In the genomic region with DNA sequence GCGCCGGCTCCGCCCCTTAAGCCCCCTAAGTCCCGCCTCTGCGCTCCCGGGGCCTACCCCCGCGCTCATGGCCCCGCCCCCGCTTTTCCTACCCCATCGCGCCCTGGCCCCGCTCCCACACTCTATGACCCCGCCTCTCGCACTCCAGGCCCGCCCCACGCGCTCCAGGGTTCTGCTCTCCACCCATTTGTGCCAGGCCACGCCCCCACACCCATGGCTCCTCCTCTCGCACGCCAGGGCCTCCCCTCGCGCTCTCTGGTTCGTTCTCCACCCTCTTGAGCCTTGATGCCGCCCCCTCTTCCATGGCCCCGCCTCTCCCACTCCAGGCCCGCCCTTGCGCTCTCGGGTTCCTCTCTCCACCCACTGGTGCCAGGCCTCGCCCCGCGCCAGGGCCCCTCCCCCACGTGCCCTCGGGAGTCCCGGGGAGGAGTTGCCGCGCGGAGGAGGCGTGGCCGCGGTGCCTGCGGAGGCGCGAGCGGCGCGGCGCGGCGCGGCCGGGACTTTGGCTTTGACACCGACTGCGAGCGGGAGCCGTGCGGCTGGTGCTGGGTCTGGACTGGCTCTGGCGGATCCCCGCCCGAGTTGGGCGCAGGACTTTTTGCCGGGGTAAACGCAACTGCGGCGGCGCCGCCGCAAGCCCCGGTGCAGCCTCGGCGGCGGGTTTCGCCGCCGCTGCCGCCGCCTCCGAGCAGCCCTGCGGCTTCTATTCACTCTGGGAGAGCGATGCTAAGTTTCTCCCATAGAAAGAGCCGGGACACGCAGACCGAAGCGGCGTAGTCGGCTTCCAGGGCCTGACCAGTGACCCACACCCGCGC, we compare ENCODE assay signal across 1 cellular context.
TF ChIP-seq lines count a peak whose summit lies in the region.

TSS of gene EEPD1 (plus strand) at position 499 of the 815 bp plus-strand sequence. CDS start 1,071 bp downstream, outside the sequence.

TF ChIP-seq in HepG2, 621 proteins besides CTCF, POLR2A, EP300 and RAD21 (continued from another document and continues in another):
- TF ChIP-seq, protein P1, sequence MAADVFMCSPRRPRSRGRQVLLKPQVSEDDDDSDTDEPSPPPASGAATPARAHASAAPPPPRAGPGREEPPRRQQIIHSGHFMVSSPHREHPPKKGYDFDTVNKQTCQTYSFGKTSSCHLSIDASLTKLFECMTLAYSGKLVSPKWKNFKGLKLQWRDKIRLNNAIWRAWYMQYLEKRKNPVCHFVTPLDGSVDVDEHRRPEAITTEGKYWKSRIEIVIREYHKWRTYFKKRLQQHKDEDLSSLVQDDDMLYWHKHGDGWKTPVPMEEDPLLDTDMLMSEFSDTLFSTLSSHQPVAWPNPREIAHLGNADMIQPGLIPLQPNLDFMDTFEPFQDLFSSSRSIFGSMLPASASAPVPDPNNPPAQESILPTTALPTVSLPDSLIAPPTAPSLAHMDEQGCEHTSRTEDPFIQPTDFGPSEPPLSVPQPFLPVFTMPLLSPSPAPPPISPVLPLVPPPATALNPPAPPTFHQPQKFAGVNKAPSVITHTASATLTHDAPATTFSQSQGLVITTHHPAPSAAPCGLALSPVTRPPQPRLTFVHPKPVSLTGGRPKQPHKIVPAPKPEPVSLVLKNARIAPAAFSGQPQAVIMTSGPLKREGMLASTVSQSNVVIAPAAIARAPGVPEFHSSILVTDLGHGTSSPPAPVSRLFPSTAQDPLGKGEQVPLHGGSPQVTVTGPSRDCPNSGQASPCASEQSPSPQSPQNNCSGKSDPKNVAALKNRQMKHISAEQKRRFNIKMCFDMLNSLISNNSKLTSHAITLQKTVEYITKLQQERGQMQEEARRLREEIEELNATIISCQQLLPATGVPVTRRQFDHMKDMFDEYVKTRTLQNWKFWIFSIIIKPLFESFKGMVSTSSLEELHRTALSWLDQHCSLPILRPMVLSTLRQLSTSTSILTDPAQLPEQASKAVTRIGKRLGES (CRISPR knock-in tag; IDR thresholded peaks at IDR 0.05; ENCODE audit: borderline replicate concordance), result no peak
- TF ChIP-seq ZNF766 (CRISPR knock-in tag; IDR thresholded peaks at IDR 0.05; ENCODE audit: borderline replicate concordance) (no peak), HDAC2 (CRISPR knock-in tag; IDR thresholded peaks at IDR 0.05) (no peak), MTA3 (CRISPR knock-in tag; IDR thresholded peaks at IDR 0.05) (no peak), ZSCAN22 (CRISPR knock-in tag; IDR thresholded peaks at IDR 0.05) (no peak), ELF3 (CRISPR knock-in tag; IDR thresholded peaks at IDR 0.05) (0 out of 2 replicates have a peak, but pooled peaks have one; percentile 38), PAWR (CRISPR knock-in tag; IDR thresholded peaks at IDR 0.05; ENCODE audit: borderline replicate concordance) (no peak), CHD2 (IDR thresholded peaks at IDR 0.05; ENCODE audit: low read depth, low read length) (0 out of 2 replicates have a peak, but pooled peaks have one; percentile 47), ZMYM4 (CRISPR knock-in tag; IDR thresholded peaks at IDR 0.05) (peak; percentile 71; the same call in 1 of the 2 replicates), U2AF1 (optimal IDR thresholded peaks at IDR 0.05; ENCODE audit: low read depth, low read length) (no peak), MBNL3 (CRISPR knock-in tag; conservative IDR thresholded peaks at IDR 0.05) (no peak), ZNF335 (CRISPR knock-in tag; IDR thresholded peaks at IDR 0.05) (no peak), ZNF619 (CRISPR knock-in tag; IDR thresholded peaks at IDR 0.05) (no peak), ARHGAP35 (CRISPR knock-in tag; IDR thresholded peaks at IDR 0.05; ENCODE audit: borderline replicate concordance) (no peak), MAF1 (CRISPR knock-in tag; IDR thresholded peaks at IDR 0.05; ENCODE audit: borderline replicate concordance) (no peak), ARNT (IDR thresholded peaks at IDR 0.05) (no peak), NCOA1 (CRISPR knock-in tag; IDR thresholded peaks at IDR 0.05) (no peak), PITX1 (CRISPR knock-in tag; IDR thresholded peaks at IDR 0.05) (peak; percentile 36), POLR2G (IDR thresholded peaks at IDR 0.05; ENCODE audit: low read depth, low read length) (peak; percentile 76), HNF1A (IDR thresholded peaks at IDR 0.05; ENCODE audit: low read depth) (no peak), HNF1A (CRISPR knock-in tag; IDR thresholded peaks at IDR 0.05; ENCODE audit: borderline replicate concordance) (peak; percentile 61; the same call in 1 of the 2 replicates), ATF7 (IDR thresholded peaks at IDR 0.05) (no peak), ATF7 (CRISPR knock-in tag; IDR thresholded peaks at IDR 0.05) (no peak), MTA1 (CRISPR knock-in tag; IDR thresholded peaks at IDR 0.05; ENCODE audit: borderline replicate concordance) (no peak; the same call in 1 of the 2 replicates), ZNF234 (CRISPR knock-in tag; conservative IDR thresholded peaks at IDR 0.05) (no peak), NR2F2 (IDR thresholded peaks at IDR 0.05; ENCODE audit: borderline replicate concordance, low read depth) (no peak), ZNF367 (CRISPR knock-in tag; IDR thresholded peaks at IDR 0.05; ENCODE audit: borderline replicate concordance) (no peak), USF2 (IDR thresholded peaks at IDR 0.05; ENCODE audit: low read depth, low read length) (peak; percentile 49; the same call in 1 of the 2 replicates), USF2 (CRISPR knock-in tag; IDR thresholded peaks at IDR 0.05; ENCODE audit: borderline replicate concordance) (peak; percentile 56; the same call in 1 of the 2 replicates), REL (CRISPR knock-in tag; conservative IDR thresholded peaks at IDR 0.05) (peak; percentile 85; the same call in 1 of the 2 replicates), ZSCAN29 (CRISPR knock-in tag; conservative IDR thresholded peaks at IDR 0.05) (no peak), KDM5A (IDR thresholded peaks at IDR 0.05; ENCODE audit: borderline replicate concordance, low read length) (no peak; the same call in 1 of the 2 replicates), ZNF207 (IDR thresholded peaks at IDR 0.05; ENCODE audit: borderline replicate concordance) (no peak), NCOA5 (CRISPR knock-in tag; IDR thresholded peaks at IDR 0.05) (no peak), GATAD1 (CRISPR knock-in tag; IDR thresholded peaks at IDR 0.05) (0 out of 2 replicates have a peak, but pooled peaks have one; percentile 20), ZFP62 (CRISPR knock-in tag; IDR thresholded peaks at IDR 0.05) (no peak), XRCC5 (optimal IDR thresholded peaks at IDR 0.05; ENCODE audit: low read length) (peak; percentile 83), ZNF768 (CRISPR knock-in tag; IDR thresholded peaks at IDR 0.05) (no peak), PATZ1 (CRISPR knock-in tag; IDR thresholded peaks at IDR 0.05) (peak; percentile 66), ZNF567 (CRISPR knock-in tag; IDR thresholded peaks at IDR 0.05; ENCODE audit: borderline replicate concordance) (no peak), STAG1 (CRISPR knock-in tag; IDR thresholded peaks at IDR 0.05) (no peak), SIX1 (CRISPR knock-in tag; IDR thresholded peaks at IDR 0.05; ENCODE audit: borderline replicate concordance) (no peak), SALL1 (CRISPR knock-in tag; IDR thresholded peaks at IDR 0.05) (peak; percentile 82), HCFC1 (IDR thresholded peaks at IDR 0.05; ENCODE audit: low read depth, low read length) (no peak)
- TF ChIP-seq, protein P2, sequence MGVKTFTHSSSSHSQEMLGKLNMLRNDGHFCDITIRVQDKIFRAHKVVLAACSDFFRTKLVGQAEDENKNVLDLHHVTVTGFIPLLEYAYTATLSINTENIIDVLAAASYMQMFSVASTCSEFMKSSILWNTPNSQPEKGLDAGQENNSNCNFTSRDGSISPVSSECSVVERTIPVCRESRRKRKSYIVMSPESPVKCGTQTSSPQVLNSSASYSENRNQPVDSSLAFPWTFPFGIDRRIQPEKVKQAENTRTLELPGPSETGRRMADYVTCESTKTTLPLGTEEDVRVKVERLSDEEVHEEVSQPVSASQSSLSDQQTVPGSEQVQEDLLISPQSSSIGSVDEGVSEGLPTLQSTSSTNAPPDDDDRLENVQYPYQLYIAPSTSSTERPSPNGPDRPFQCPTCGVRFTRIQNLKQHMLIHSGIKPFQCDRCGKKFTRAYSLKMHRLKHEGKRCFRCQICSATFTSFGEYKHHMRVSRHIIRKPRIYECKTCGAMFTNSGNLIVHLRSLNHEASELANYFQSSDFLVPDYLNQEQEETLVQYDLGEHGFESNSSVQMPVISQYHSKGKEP (CRISPR knock-in tag; IDR thresholded peaks at IDR 0.05), result no peak
- TF ChIP-seq, protein P3, sequence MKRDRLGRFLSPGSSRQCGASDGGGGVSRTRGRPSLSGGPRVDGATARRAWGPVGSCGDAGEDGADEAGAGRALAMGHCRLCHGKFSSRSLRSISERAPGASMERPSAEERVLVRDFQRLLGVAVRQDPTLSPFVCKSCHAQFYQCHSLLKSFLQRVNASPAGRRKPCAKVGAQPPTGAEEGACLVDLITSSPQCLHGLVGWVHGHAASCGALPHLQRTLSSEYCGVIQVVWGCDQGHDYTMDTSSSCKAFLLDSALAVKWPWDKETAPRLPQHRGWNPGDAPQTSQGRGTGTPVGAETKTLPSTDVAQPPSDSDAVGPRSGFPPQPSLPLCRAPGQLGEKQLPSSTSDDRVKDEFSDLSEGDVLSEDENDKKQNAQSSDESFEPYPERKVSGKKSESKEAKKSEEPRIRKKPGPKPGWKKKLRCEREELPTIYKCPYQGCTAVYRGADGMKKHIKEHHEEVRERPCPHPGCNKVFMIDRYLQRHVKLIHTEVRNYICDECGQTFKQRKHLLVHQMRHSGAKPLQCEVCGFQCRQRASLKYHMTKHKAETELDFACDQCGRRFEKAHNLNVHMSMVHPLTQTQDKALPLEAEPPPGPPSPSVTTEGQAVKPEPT (CRISPR knock-in tag; IDR thresholded peaks at IDR 0.05; ENCODE audit: low read depth), result no peak
- TF ChIP-seq, protein P4, sequence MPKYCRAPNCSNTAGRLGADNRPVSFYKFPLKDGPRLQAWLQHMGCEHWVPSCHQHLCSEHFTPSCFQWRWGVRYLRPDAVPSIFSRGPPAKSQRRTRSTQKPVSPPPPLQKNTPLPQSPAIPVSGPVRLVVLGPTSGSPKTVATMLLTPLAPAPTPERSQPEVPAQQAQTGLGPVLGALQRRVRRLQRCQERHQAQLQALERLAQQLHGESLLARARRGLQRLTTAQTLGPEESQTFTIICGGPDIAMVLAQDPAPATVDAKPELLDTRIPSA (CRISPR knock-in tag; IDR thresholded peaks at IDR 0.05; ENCODE audit: borderline replicate concordance), result no peak
